1 cellular context compared by ENCODE assay signal in genomic region chr3:10224794-10225660, GRCh38.
TF ChIP-seq lines count a peak whose summit lies in the region.

No MANE protein-coding gene starts in this region.

TF ChIP-seq in HepG2, 621 proteins besides CTCF, POLR2A, EP300 and RAD21 (continued from another document and continues in another):
- TF ChIP-seq ZNF710 (CRISPR knock-in tag; IDR thresholded peaks at IDR 0.05; ENCODE audit: borderline replicate concordance) (peak; percentile 99), CREB3 (CRISPR knock-in tag; IDR thresholded peaks at IDR 0.05) (no peak), STAT6 (CRISPR knock-in tag; IDR thresholded peaks at IDR 0.05; ENCODE audit: borderline replicate concordance) (peak; percentile 79; the same call in 1 of the 2 replicates), NFRKB (IDR thresholded peaks at IDR 0.05) (no peak), TFDP2 (CRISPR knock-in tag; IDR thresholded peaks at IDR 0.05) (0 out of 2 replicates have a peak, but pooled peaks have one; percentile 41), ZNF33B (CRISPR knock-in tag; IDR thresholded peaks at IDR 0.05) (0 out of 2 replicates have a peak, but pooled peaks have one; percentile 44), ZNF709 (CRISPR knock-in tag; IDR thresholded peaks at IDR 0.05) (no peak), PHF20 (CRISPR knock-in tag; IDR thresholded peaks at IDR 0.05) (peak; percentile 28; the same call in 1 of the 2 replicates), MEIS1 (CRISPR knock-in tag; IDR thresholded peaks at IDR 0.05; ENCODE audit: borderline replicate concordance) (peak; percentile 76; the same call in 1 of the 2 replicates), IRF2 (CRISPR knock-in tag; IDR thresholded peaks at IDR 0.05) (peak; percentile 90; the same call in 1 of the 2 replicates), BATF2 (CRISPR knock-in tag; IDR thresholded peaks at IDR 0.05) (no peak), REPIN1 (CRISPR knock-in tag; IDR thresholded peaks at IDR 0.05; ENCODE audit: borderline replicate concordance, low read depth) (peak; percentile 84; the same call in 1 of the 2 replicates), SRSF9 (IDR thresholded peaks at IDR 0.05; ENCODE audit: borderline replicate concordance, insufficient read depth, low read depth, low read length, poor library complexity, severe bottlenecking) (no peak), THRA (CRISPR knock-in tag; IDR thresholded peaks at IDR 0.05; ENCODE audit: borderline replicate concordance) (peak; percentile 93), PRDM10 (CRISPR knock-in tag; IDR thresholded peaks at IDR 0.05; ENCODE audit: low read depth) (0 out of 2 replicates have a peak, but pooled peaks have one; percentile 66), ELF1 (CRISPR knock-in tag; IDR thresholded peaks at IDR 0.05) (peak; percentile 58), DRAP1 (CRISPR knock-in tag; IDR thresholded peaks at IDR 0.05) (peak; percentile 72), ZNF512 (CRISPR knock-in tag; IDR thresholded peaks at IDR 0.05) (no peak), ZNF724P (CRISPR knock-in tag; IDR thresholded peaks at IDR 0.05; ENCODE audit: borderline replicate concordance) (no peak), MAZ (IDR thresholded peaks at IDR 0.05; ENCODE audit: borderline replicate concordance, low read depth, low read length) (0 out of 2 replicates have a peak, but pooled peaks have one; percentile 25), MAZ (CRISPR knock-in tag; IDR thresholded peaks at IDR 0.05; ENCODE audit: low read depth) (no peak), MYC (CRISPR knock-in tag; IDR thresholded peaks at IDR 0.05; ENCODE audit: borderline replicate concordance) (no peak; the same call in 1 of the 2 replicates), BCL3 (CRISPR knock-in tag; IDR thresholded peaks at IDR 0.05) (no peak), MTF1 (CRISPR knock-in tag; IDR thresholded peaks at IDR 0.05) (no peak), ZNF878 (CRISPR knock-in tag; IDR thresholded peaks at IDR 0.05) (peak; percentile 88), NR2F6 (IDR thresholded peaks at IDR 0.05) (peak; percentile 93), NR2F6 (CRISPR knock-in tag; IDR thresholded peaks at IDR 0.05) (peak; percentile 96), NPAS2 (CRISPR knock-in tag; IDR thresholded peaks at IDR 0.05; ENCODE audit: borderline replicate concordance) (no peak), HMG20A (CRISPR knock-in tag; IDR thresholded peaks at IDR 0.05; ENCODE audit: borderline replicate concordance) (peak; percentile 83; the same call in 1 of the 2 replicates), RXRA (CRISPR knock-in tag; IDR thresholded peaks at IDR 0.05) (peak; percentile 95), ARID4A (CRISPR knock-in tag; IDR thresholded peaks at IDR 0.05; ENCODE audit: borderline replicate concordance) (peak; percentile 80; the same call in 1 of the 2 replicates), ZNF280B (CRISPR knock-in tag; IDR thresholded peaks at IDR 0.05; ENCODE audit: borderline replicate concordance) (no peak)
